ENCODE assay signal across 9 cellular contexts in genomic region chr3:38297947-38298711, GRCh38. TPM values are rescaled to one million over a fixed set of nuclear protein-coding genes. Genes with fewer than 3 reads are reported as not detected.
DNase-seq lines count a peak whose midpoint lies in the region; ATAC-seq and TF ChIP-seq lines count a peak whose summit lies in the region.
"Had no signal": no experiment of that assay in that cellular context is flagged by ENCODE, and none has a peak within 500 bp of the region (broad histone marks: within the 10 kb centered on the region; RNA-seq: fewer than 3 reads in every experiment).

No MANE protein-coding gene starts in this region.

- TF ChIP-seq CTCF in 22Rv1 (IDR thresholded peaks at IDR 0.05) (peak; percentile 72), GM12872 (IDR thresholded peaks at IDR 0.05; ENCODE audit: insufficient read depth, low read depth, low read length) (peak; percentile 58)

- no peak for ATAC-seq in HG03520 (IDR thresholded peaks at IDR 0.05; ENCODE audit: unreplicated experiment)
- no peak for ATAC-seq in stimulated activated naive CD8-positive, alpha-beta T cell treated with anti-CD3 and anti-CD28 coated beads, Interleukin-15, Interleukin-2, amounts not matched to agents 100 U/mL and 50 U/mL, for 24 hours

- H3K27ac ChIP-seq in 22Rv1: no peak overlapping the region

- DNase-seq in RPMI7951 (ENCODE audit: low read depth) (peak; percentile 14), fibroblast of the conjunctiva (ENCODE audit: low read depth) (peak; percentile 12), NCI-H526 (lab: John Stamatoyannopoulos, UW) (no peak), NCI-H2081 treated with DMSO at 0.1 percent for 48 hours (lab: John Stamatoyannopoulos, UW) (no peak)
- no peak for DNase-seq in stimulated activated naive CD8-positive, alpha-beta T cell treated with anti-CD3 and anti-CD28 coated beads, Interleukin-15, Interleukin-2, amounts not matched to agents 100 U/mL and 50 U/mL, for 24 hours
- DNase-seq: activated CD4-positive, alpha-beta T cell treated with anti-CD3 and anti-CD28 coated beads, Interleukin-2, amount 50 U/mL, for 4 hours had no signal

RNA-seq across cellular contexts. Expression of gene SLC22A14, which starts 16.0 kb away (rescaled TPM):
- total RNA-seq in RPMI7951 (2014; rRNA removed; shearing (Covaris generic)): 0.12 and 0.20 TPM in 2 replicates

RNA-seq across cellular contexts. Expression of gene SLC22A13, which starts 32.5 kb away (rescaled TPM):
- total RNA-seq in RPMI7951 (2014; rRNA removed; shearing (Covaris generic)): 0.29 TPM in 1 of 2 replicates, not detected in the other

RNA-seq across cellular contexts. Expression of gene XYLB, which starts 48.5 kb away (rescaled TPM):
- total RNA-seq in RPMI7951 (2014; rRNA removed; shearing (Covaris generic)): 7.1 and 7.3 TPM in 2 replicates

Comparison
In these comparisons a context has a peak if more than half of its experiments do, and no peak if none do; other contexts are left out.
1. DNase-seq: peak in RPMI7951 (single experiment) and fibroblast of the conjunctiva (single experiment); none in NCI-H526 (0 of 2), NCI-H2081 treated with DMSO at 0.1 percent for 48 hours (single experiment) and stimulated activated naive CD8-positive, alpha-beta T cell treated with anti-CD3 and anti-CD28 coated beads, Interleukin-15, Interleukin-2, amounts not matched to agents 100 U/mL and 50 U/mL, for 24 hours (single experiment).